Comparison of ENCODE assay signal across 2 cellular contexts in the genomic region with DNA sequence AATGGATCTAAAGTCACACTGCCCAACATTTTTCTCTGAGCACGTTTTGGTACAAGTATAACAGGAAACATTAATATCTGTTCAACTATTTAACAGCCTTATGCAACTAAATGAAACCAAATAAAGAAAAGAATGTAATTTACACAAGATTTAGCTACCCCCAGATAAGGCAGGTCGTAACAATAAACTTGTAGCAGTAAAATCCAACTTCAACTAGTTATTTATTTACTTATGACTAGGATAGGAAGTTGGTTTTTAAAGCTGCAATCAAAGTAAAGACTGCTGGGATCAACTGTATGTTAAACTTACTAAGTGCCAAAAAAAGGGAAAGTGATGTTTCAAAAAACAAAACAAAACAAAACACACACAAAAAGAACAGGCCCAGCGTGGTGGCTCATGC.
TF ChIP-seq lines count a peak whose summit lies in the region.

No MANE protein-coding gene starts in this region.

TF ChIP-seq in HEK293, 187 proteins besides CTCF, POLR2A, EP300 and RAD21 (continues in another document):
- TF ChIP-seq ZNF623 (tag by site-specific recombination; IDR thresholded peaks at IDR 0.05) (no peak), ZNF423 (tag by site-specific recombination; IDR thresholded peaks at IDR 0.05) (no peak), ZBTB11 (tag by site-specific recombination; conservative IDR thresholded peaks at IDR 0.05; ENCODE audit: low read depth) (peak; percentile 29; the same call in 1 of the 2 replicates), FEZF1 (tag by site-specific recombination; IDR thresholded peaks at IDR 0.05) (peak; percentile 95), ZNF843 (tag by site-specific recombination; IDR thresholded peaks at IDR 0.05) (peak; percentile 85), OSR2 (tag by site-specific recombination; IDR thresholded peaks at IDR 0.05) (peak; percentile 77; the same call in 1 of the 2 replicates), PRDM4 (tag by site-specific recombination; IDR thresholded peaks at IDR 0.05) (peak; percentile 83), BCL11B (tag by site-specific recombination; IDR thresholded peaks at IDR 0.05; ENCODE audit: low read depth) (0 out of 2 replicates have a peak, but pooled peaks have one; percentile 42), SCRT1 (tag by site-specific recombination; IDR thresholded peaks at IDR 0.05; ENCODE audit: borderline replicate concordance) (0 out of 2 replicates have a peak, but pooled peaks have one; percentile 15), PATZ1 (tag by site-specific recombination; IDR thresholded peaks at IDR 0.05) (no peak), GFI1B (tag by site-specific recombination; IDR thresholded peaks at IDR 0.05) (0 out of 2 replicates have a peak, but pooled peaks have one; percentile 52), ZNF404 (tag by site-specific recombination; IDR thresholded peaks at IDR 0.05) (no peak), ZNF654 (tag by site-specific recombination; IDR thresholded peaks at IDR 0.05; ENCODE audit: low read depth) (no peak), BCL11A (tag by site-specific recombination; IDR thresholded peaks at IDR 0.05; ENCODE audit: low read depth) (0 out of 2 replicates have a peak, but pooled peaks have one; percentile 33), ZEB2 (tag by site-specific recombination; IDR thresholded peaks at IDR 0.05) (0 out of 2 replicates have a peak, but pooled peaks have one; percentile 32), ZNF292 (tag by site-specific recombination; IDR thresholded peaks at IDR 0.05; ENCODE audit: borderline replicate concordance, low read depth) (no peak)
- TF ChIP-seq, protein P1, sequence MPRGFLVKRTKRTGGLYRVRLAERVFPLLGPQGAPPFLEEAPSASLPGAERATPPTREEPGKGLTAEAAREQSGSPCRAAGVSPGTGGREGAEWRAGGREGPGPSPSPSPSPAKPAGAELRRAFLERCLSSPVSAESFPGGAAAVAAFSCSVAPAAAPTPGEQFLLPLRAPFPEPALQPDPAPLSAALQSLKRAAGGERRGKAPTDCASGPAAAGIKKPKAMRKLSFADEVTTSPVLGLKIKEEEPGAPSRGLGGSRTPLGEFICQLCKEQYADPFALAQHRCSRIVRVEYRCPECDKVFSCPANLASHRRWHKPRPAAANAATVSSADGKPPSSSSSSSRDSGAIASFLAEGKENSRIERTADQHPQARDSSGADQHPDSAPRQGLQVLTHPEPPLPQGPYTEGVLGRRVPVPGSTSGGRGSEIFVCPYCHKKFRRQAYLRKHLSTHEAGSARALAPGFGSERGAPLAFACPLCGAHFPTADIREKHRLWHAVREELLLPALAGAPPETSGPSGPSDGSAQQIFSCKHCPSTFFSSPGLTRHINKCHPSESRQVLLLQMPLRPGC (tag by site-specific recombination; IDR thresholded peaks at IDR 0.05) = no peak

TF ChIP-seq in endothelial cell of umbilical vein, 7 proteins besides CTCF, POLR2A, EP300 and RAD21:
- TF ChIP-seq POLR2AphosphoS5 (IDR thresholded peaks at IDR 0.05; ENCODE audit: insufficient read depth, low read depth, low read length) (no peak), GATA2 (IDR thresholded peaks at IDR 0.05; ENCODE audit: insufficient read depth, insufficient read length, low read depth, low read length) (no peak), MYC (IDR thresholded peaks at IDR 0.05; ENCODE audit: low read depth, low read length) (no peak), FOS (IDR thresholded peaks at IDR 0.05; ENCODE audit: borderline replicate concordance, insufficient read depth, low read length) (no peak), EZH2 (IDR thresholded peaks at IDR 0.05; ENCODE audit: borderline replicate concordance, low read depth, low read length, severe bottlenecking) (no peak), JUN (IDR thresholded peaks at IDR 0.05; ENCODE audit: borderline replicate concordance, insufficient read depth, insufficient read length, low read depth) (no peak)
- TF ChIP-seq, protein P2, sequence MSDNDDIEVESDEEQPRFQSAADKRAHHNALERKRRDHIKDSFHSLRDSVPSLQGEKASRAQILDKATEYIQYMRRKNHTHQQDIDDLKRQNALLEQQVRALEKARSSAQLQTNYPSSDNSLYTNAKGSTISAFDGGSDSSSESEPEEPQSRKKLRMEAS (IDR thresholded peaks at IDR 0.05; ENCODE audit: insufficient read depth, insufficient read length) = no peak
